Comparison of ENCODE assay signal across 10 cellular contexts in genomic region chr2:101830555-101830954, GRCh38.
DNase-seq lines count a peak whose midpoint lies in the region; ATAC-seq, FAIRE-seq and TF ChIP-seq lines count a peak whose summit lies in the region.
"Had no signal": no experiment of that assay in that cellular context is flagged by ENCODE, and none has a peak within 500 bp of the region (broad histone marks: within the 10 kb centered on the region; RNA-seq: fewer than 3 reads in every experiment).

No MANE protein-coding gene starts in this region.

- no peak overlapping the region for H3K4me3 Mint-ChIP-seq in activated T-cell treated with anti-CD3 and anti-CD28 coated beads, Interleukin-2, amount 50 U/mL, for 4 hours

- POLR2A ChIA-PET in AG04450 (lab: Yijun Ruan, JAX), result no interaction called here

- H3K9ac ChIP-seq in GM23248 (peak overlapping the region; percentile 23), keratinocyte (ENCODE audit: control insufficient read depth, extremely low read depth, insufficient read depth, low read length) (no peak overlapping the region), colonic mucosa (ENCODE audit: low read depth in 2 of 2, low read length in 2 of 2) (no peak overlapping the region)
- H3K9ac ChIP-seq: KMS-11 had no signal

- H3K4me2 ChIP-seq in GM23248 (ENCODE audit: unreplicated experiment) (no peak overlapping the region), keratinocyte (ENCODE audit: control insufficient read depth, extremely low read depth, insufficient read depth, low read depth, low read length) (no peak overlapping the region)
- H3K4me2 ChIP-seq: KMS-11 had no signal

- peaks cover 33% of the 10 kb centered on the region for H3K36me3 Mint-ChIP-seq in activated T-cell treated with anti-CD3 and anti-CD28 coated beads, Interleukin-2, amount 50 U/mL, for 4 hours (ENCODE audit: insufficient read depth)

- TF ChIP-seq CTCF in AG04450 (IDR thresholded peaks at IDR 0.05; ENCODE audit: low read depth, low read length), result no peak
- TF ChIP-seq CTCF in keratinocyte (optimal IDR thresholded peaks at IDR 0.05 in 1 of 3, IDR thresholded peaks at IDR 0.05 in 1 of 3, conservative IDR thresholded peaks at IDR 0.05 in 1 of 3; ENCODE audit: extremely low read depth in 1 of 3, insufficient read depth in 2 of 3, low read length in 3 of 3), result no peak
- TF ChIP-seq CTCF in colonic mucosa (IDR thresholded peaks at IDR 0.05), result no peak

- 72 to 76% methylated on average over 5 of the region's 5 CpGs for WGBS in GM23248 (ENCODE audit: low coverage in 1 of 2, low lambda C conversion rate in 2 of 2, missing lambda C conversion rate in 2 of 2), 2 experiments

- peaks cover 83% of the 10 kb centered on the region for H3F3A ChIP-seq in GM23248 (ENCODE audit: insufficient read depth)

- DNase-seq in AG04450 (ENCODE audit: low read depth, low spot score) (no peak), GM23248 (peak; percentile 79), keratinocyte (ENCODE audit: low read depth, low spot score) (no peak), UCSD-AML1 (lab: John Stamatoyannopoulos, UW; ENCODE audit: unreplicated experiment) (no peak), SIG-M5 treated with dmso at 0.1 percent for 504 hours (lab: John Stamatoyannopoulos, UW; ENCODE audit: unreplicated experiment) (no peak), NAMALWA (ENCODE audit: low spot score) (no peak), colonic mucosa (no peak)
- DNase-seq in activated T-cell treated with anti-CD3 and anti-CD28 coated beads, Interleukin-2, amount 50 U/mL, for 4 hours, result no peak

- intact Hi-C loops in colonic mucosa (cut with DNase I), result loop anchor here (2.0 to 5.0 kb wide), 2 partner anchors 308 to 412 kb away; no protein-coding TSS in a partner anchor

- H3K9me3 Mint-ChIP-seq in activated T-cell treated with anti-CD3 and anti-CD28 coated beads, Interleukin-2, amount 50 U/mL, for 4 hours, result no peaks in the 10 kb centered on the region

- no peak overlapping the region for H3K4me3 ChIP-seq in AG04450 (ENCODE audit: low read depth, low read length)
- no peak overlapping the region for H3K4me3 ChIP-seq in GM23248
- H3K4me3 ChIP-seq in keratinocyte (ENCODE audit: control insufficient read depth in 2 of 3, extremely low read depth in 1 of 3, insufficient read depth in 2 of 3, low read depth in 1 of 3, low read length in 3 of 3), result no peak overlapping the region
- no peak overlapping the region for H3K4me3 ChIP-seq in colonic mucosa
- H3K4me3 ChIP-seq: upper lobe of left lung had no signal

- peaks cover 58% of the 10 kb centered on the region for H3K4me1 ChIP-seq in GM23248 (ENCODE audit: insufficient read depth)
- H3K4me1 ChIP-seq in keratinocyte (ENCODE audit: control insufficient read depth, extremely low read depth, insufficient read depth, low read length), result peaks cover 34% of the 10 kb centered on the region
- H3K4me1 ChIP-seq in colonic mucosa, result no peaks in the 10 kb centered on the region

- in situ Hi-C loops in GM23248 (cut with MboI), result loop anchor here (5.0 to 25.0 kb wide), 2 partner anchors 133 to 318 kb away; partner anchors contain the start of gene MAP4K4

- H3K27me3 Mint-ChIP-seq in activated T-cell treated with anti-CD3 and anti-CD28 coated beads, Interleukin-2, amount 50 U/mL, for 4 hours (ENCODE audit: low read depth), result no peaks in the 10 kb centered on the region

- H3K79me2 ChIP-seq in GM23248 (ENCODE audit: insufficient read depth), result peaks cover 96% of the 10 kb centered on the region
- H3K79me2 ChIP-seq in keratinocyte (ENCODE audit: control insufficient read depth, insufficient read depth, low read length), result peaks cover 30% of the 10 kb centered on the region

- H3K27me3 ChIP-seq in AG04450 (ENCODE audit: control insufficient read depth, insufficient read depth, low read length) (no peaks in the 10 kb centered on the region), GM23248 (replicated peaks; ENCODE audit: insufficient read depth) (no peaks in the 10 kb centered on the region), keratinocyte (ENCODE audit: control insufficient read depth, extremely low read depth, insufficient read depth, low read length) (no peaks in the 10 kb centered on the region), colonic mucosa (no peaks in the 10 kb centered on the region)
- H3K27me3 ChIP-seq: upper lobe of left lung had no signal

- no peaks in the 10 kb centered on the region for H3K9me2 ChIP-seq in GM23248 (ENCODE audit: insufficient read depth)

- H3K36me3 ChIP-seq in GM23248 (ENCODE audit: low read depth), result peaks cover 39% of the 10 kb centered on the region
- H3K36me3 ChIP-seq in keratinocyte (ENCODE audit: control insufficient read depth in 2 of 2, extremely low read depth in 1 of 2, insufficient read depth in 2 of 2, low read length in 2 of 2), result peaks cover 17 to 46% of the 10 kb centered on the region in 2 experiments
- H3K36me3 ChIP-seq in colonic mucosa, result no peaks in the 10 kb centered on the region

- peaks cover 58% of the 10 kb centered on the region for H3K4me1 Mint-ChIP-seq in activated T-cell treated with anti-CD3 and anti-CD28 coated beads, Interleukin-2, amount 50 U/mL, for 4 hours (ENCODE audit: low read depth)

- ATAC-seq in activated T-cell treated with anti-CD3 and anti-CD28 coated beads, Interleukin-2, amount 50 U/mL, for 4 hours, result peak; percentile 82 to 89

- H3K9me1 ChIP-seq in keratinocyte (ENCODE audit: control insufficient read depth, extremely low read depth, insufficient read depth, low read length), result no peaks in the 10 kb centered on the region

- H3K27ac ChIP-seq in AG04450 (ENCODE audit: low read depth, low read length), result peak overlapping the region; percentile 25
- H3K27ac ChIP-seq in GM23248, result peak overlapping the region; percentile 81
- peak overlapping the region; percentile 58 for H3K27ac ChIP-seq in keratinocyte (ENCODE audit: control insufficient read depth, insufficient read depth, low read length)
- no peak overlapping the region for H3K27ac ChIP-seq in colonic mucosa
- H3K27ac ChIP-seq: KMS-11 had no signal

- CTCF ChIA-PET in AG04450 (lab: Charles Lee), result interaction anchor here (0.6 to 4.9 kb wide), 43 partner anchors 8 to 813 kb away, joined by 3 to 53 read pairs (median 4); no protein-coding TSS in a partner anchor

- peak; percentile 23 for FAIRE-seq in keratinocyte (lab: Jason Lieb, UNC)

- dilution Hi-C loops in keratinocyte (cut with MboI; ENCODE audit: extremely low pct_ligation_motif_present, low sequenced_read_pairs), result no loop called here

- H3K9me3 ChIP-seq in AG04450 (ENCODE audit: control insufficient read depth, insufficient read depth, low read length) (no peaks in the 10 kb centered on the region), GM23248 (ENCODE audit: low read depth) (no peaks in the 10 kb centered on the region), keratinocyte (ENCODE audit: control insufficient read depth, low read depth, low read length) (no peaks in the 10 kb centered on the region), colonic mucosa (no peaks in the 10 kb centered on the region)
- H3K9me3 ChIP-seq: upper lobe of left lung had no signal

- H2AFZ ChIP-seq in GM23248, result no peak overlapping the region
- no peak overlapping the region for H2AFZ ChIP-seq in keratinocyte (ENCODE audit: control insufficient read depth, low read length)

- H4K20me1 ChIP-seq in GM23248 (ENCODE audit: insufficient read depth) (peaks cover 3% of the 10 kb centered on the region; the same call in 1 of the 2 replicates), keratinocyte (ENCODE audit: control insufficient read depth, extremely low read depth, insufficient read depth, low read length) (peaks cover 4% of the 10 kb centered on the region)
